Comparison of ENCODE assay signal across 1 cellular context in genomic region chr17:48745381-48746275, GRCh38.
TF ChIP-seq lines count a peak whose summit lies in the region.

No MANE protein-coding gene starts in this region.

TF ChIP-seq in H1, 55 proteins besides CTCF, POLR2A, EP300 and RAD21:
- TF ChIP-seq RXRA (IDR thresholded peaks at IDR 0.05; ENCODE audit: insufficient read depth, low read depth, low read length) (no peak), SUZ12 (IDR thresholded peaks at IDR 0.05; ENCODE audit: low read length) (peak; percentile 54; the same call in 1 of the 2 replicates), ASH2L (IDR thresholded peaks at IDR 0.05; ENCODE audit: low read length) (no peak), CREB1 (IDR thresholded peaks at IDR 0.05) (no peak), RFX5 (IDR thresholded peaks at IDR 0.05; ENCODE audit: borderline replicate concordance, low read depth, low read length) (no peak), PHF8 (conservative IDR thresholded peaks at IDR 0.05; ENCODE audit: low read depth, low read length) (no peak), NANOG (IDR thresholded peaks at IDR 0.05; ENCODE audit: insufficient read depth, low read depth, low read length, poor library complexity, severe bottlenecking) (no peak), TAF7 (optimal IDR thresholded peaks at IDR 0.05; ENCODE audit: borderline replicate concordance, low read depth, low read length) (no peak), RNF2 (IDR thresholded peaks at IDR 0.05; ENCODE audit: borderline replicate concordance, low read depth, low read length, missing control alignments, poor library complexity, severe bottlenecking) (peak; percentile 68), EZH2 (IDR thresholded peaks at IDR 0.05; ENCODE audit: low read depth, low read length, severe bottlenecking) (peak; percentile 63)
TF ChIP-seq in H1: peak in this region for 3.
